11 cellular contexts compared by ENCODE assay signal in the genomic region with DNA sequence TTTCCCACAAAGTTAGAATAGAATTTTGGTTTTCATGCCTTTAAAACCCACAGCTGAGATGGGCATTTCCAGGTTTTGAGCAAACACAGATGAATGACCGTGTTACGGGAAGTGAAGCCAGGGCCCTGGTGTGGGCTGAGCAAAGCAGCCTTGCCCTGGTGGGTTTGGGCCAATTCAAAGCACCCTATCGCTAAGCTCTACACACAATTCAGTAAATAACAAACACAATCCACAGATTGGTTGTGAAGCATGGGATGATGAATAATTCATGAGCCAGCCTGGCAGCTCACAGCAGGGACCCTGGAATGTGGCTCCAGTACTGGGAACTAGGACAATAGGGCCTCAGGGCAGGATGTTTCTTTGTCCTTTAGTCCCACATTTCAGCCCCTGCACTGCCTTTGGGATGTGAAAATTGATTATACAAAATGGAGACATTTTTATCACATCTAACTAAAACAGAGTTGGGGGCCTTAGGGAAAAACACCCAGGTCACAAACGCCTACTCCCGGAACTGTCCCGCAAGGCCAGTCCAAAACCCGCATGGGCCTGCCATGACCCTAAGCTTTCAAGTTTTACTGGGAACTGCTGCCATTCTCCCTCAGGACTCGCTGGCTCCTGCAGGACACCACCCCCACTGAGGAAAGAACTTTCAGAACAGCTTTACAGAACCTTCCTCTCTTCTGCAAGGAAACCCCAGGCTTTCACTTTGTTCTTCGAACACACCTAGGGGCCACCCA.
DNase-seq lines count a peak whose midpoint lies in the region; ATAC-seq and TF ChIP-seq lines count a peak whose summit lies in the region.
"Had no signal": no experiment of that assay in that cellular context is flagged by ENCODE, and none has a peak within 500 bp of the region (broad histone marks: within the 10 kb centered on the region; RNA-seq: fewer than 3 reads in every experiment).

No MANE protein-coding gene starts in this region.

- H3K27ac Mint-ChIP-seq in glutamatergic neuron (ENCODE audit: unreplicated experiment) = peak overlapping the region; percentile 62
- H3K27ac Mint-ChIP-seq: activated B cell treated with CpG ODN at 0.5 μM for 24 hours; activated naive CD8-positive, alpha-beta T cell treated with anti-CD3 and anti-CD28 coated beads, Interleukin-2, amount 10 ng/mL, durations not matched to agents 7 days and 5 days had no signal

- ATAC-seq in GM18517 (IDR thresholded peaks at IDR 0.05; ENCODE audit: unreplicated experiment) = no peak

- DNase-seq in NCI-H1417 (lab: John Stamatoyannopoulos, UW) (peak; percentile 1 to 31 (median 14)), NCI-H1417 treated with DMSO at 0.1 percent for 48 hours (lab: John Stamatoyannopoulos, UW) (no peak), NCI-H524 treated with DMSO at 0.1 percent for 48 hours (lab: John Stamatoyannopoulos, UW) (peak; percentile 7), glutamatergic neuron (peak; percentile 47), renal cortical epithelial cell (ENCODE audit: low read depth) (peak; percentile 36), kidney glomerular epithelial cell (lab: John Stamatoyannopoulos, UW) (no peak)
- DNase-seq in activated CD4-positive, alpha-beta T cell treated with anti-CD3 and anti-CD28 coated beads for 4 hours = no peak
- DNase-seq: activated B cell treated with CpG ODN at 0.5 μM for 24 hours, occipital lobe had no signal

- H3K4me1 Mint-ChIP-seq in glutamatergic neuron (ENCODE audit: low read depth, unreplicated experiment) = peaks cover 38% of the 10 kb centered on the region
- H3K4me1 Mint-ChIP-seq: activated B cell treated with CpG ODN at 0.5 μM for 24 hours; activated naive CD8-positive, alpha-beta T cell treated with anti-CD3 and anti-CD28 coated beads, Interleukin-2, amount 10 ng/mL, durations not matched to agents 7 days and 5 days had no signal

- peak overlapping the region; percentile 34 for H3K4me3 Mint-ChIP-seq in glutamatergic neuron (ENCODE audit: unreplicated experiment)
- H3K4me3 Mint-ChIP-seq: activated B cell treated with CpG ODN at 0.5 μM for 24 hours; activated naive CD8-positive, alpha-beta T cell treated with anti-CD3 and anti-CD28 coated beads, Interleukin-2, amount 10 ng/mL, durations not matched to agents 7 days and 5 days had no signal

- peaks cover 2% of the 10 kb centered on the region for H3K9me3 Mint-ChIP-seq in glutamatergic neuron (ENCODE audit: unreplicated experiment)
- H3K9me3 Mint-ChIP-seq: activated B cell treated with CpG ODN at 0.5 μM for 24 hours; activated naive CD8-positive, alpha-beta T cell treated with anti-CD3 and anti-CD28 coated beads, Interleukin-2, amount 10 ng/mL, durations not matched to agents 7 days and 5 days had no signal

- H3K36me3 Mint-ChIP-seq in glutamatergic neuron (ENCODE audit: unreplicated experiment) = no peaks in the 10 kb centered on the region
- H3K36me3 Mint-ChIP-seq: activated naive CD8-positive, alpha-beta T cell treated with anti-CD3 and anti-CD28 coated beads, Interleukin-2, amount 10 ng/mL, durations not matched to agents 7 days and 5 days had no signal

- TF ChIP-seq CTCF in glutamatergic neuron (IDR thresholded peaks at IDR 0.05; ENCODE audit: partially characterized antibody, unreplicated experiment) = no peak

- peaks cover 2% of the 10 kb centered on the region for H3K27me3 Mint-ChIP-seq in glutamatergic neuron (ENCODE audit: unreplicated experiment)
- H3K27me3 Mint-ChIP-seq: activated B cell treated with CpG ODN at 0.5 μM for 24 hours had no signal

Comparison
In these comparisons a context has a peak if more than half of its experiments do, and no peak if none do; other contexts are left out.
1. DNase-seq: peak in NCI-H1417 (3 of 3), NCI-H524 treated with DMSO at 0.1 percent for 48 hours (single experiment), glutamatergic neuron (single experiment) and renal cortical epithelial cell (single experiment); none in NCI-H1417 treated with DMSO at 0.1 percent for 48 hours (single experiment), activated CD4-positive, alpha-beta T cell treated with anti-CD3 and anti-CD28 coated beads for 4 hours (0 of 2) and kidney glomerular epithelial cell (single experiment).